Comparison of ENCODE assay signal across 13 cellular contexts in genomic region chr9:99894826-99895225, GRCh38. TPM values are rescaled to one million over a fixed set of nuclear protein-coding genes. Genes with fewer than 3 reads are reported as not detected.
DNase-seq lines count a peak whose midpoint lies in the region; ATAC-seq, FAIRE-seq and TF ChIP-seq lines count a peak whose summit lies in the region.
"Had no signal": no experiment of that assay in that cellular context is flagged by ENCODE, and none has a peak within 500 bp of the region (broad histone marks: within the 10 kb centered on the region; RNA-seq: fewer than 3 reads in every experiment).

No MANE protein-coding gene starts in this region.

- no peak overlapping the region for H2BK15ac ChIP-seq in H1 (ENCODE audit: low read length)

- TF ChIP-seq CTCF in H1 (IDR thresholded peaks at IDR 0.05; ENCODE audit: control extremely low read depth in 1 of 3, insufficient read depth in 1 of 3, low read depth in 1 of 3, low read length in 3 of 3) (no peak), right lobe of liver (IDR thresholded peaks at IDR 0.05) (no peak)
- no peak for TF ChIP-seq CTCF in CD4-positive, alpha-beta T cell (IDR thresholded peaks at IDR 0.05)

- no peak overlapping the region for H3K14ac ChIP-seq in H1 (ENCODE audit: insufficient read length)

- TF ChIP-seq RAD21 in H1 (IDR thresholded peaks at IDR 0.05 in 1 of 2, conservative IDR thresholded peaks at IDR 0.05 in 1 of 2; ENCODE audit: low read depth in 2 of 2, low read length in 2 of 2) = no peak

- peaks cover 12% of the 10 kb centered on the region for H3K27me3 Mint-ChIP-seq in CD4-positive, alpha-beta T cell

- peak overlapping the region; percentile 45; the same call in 1 of the 2 replicates for H4K8ac ChIP-seq in H1 (ENCODE audit: extremely low read depth, insufficient read depth, low read length)

- H3K27ac ChIP-seq in H1 (ENCODE audit: low read depth, low read length) (no peak overlapping the region), right lobe of liver (no peak overlapping the region)
- H3K27ac ChIP-seq in CD4-positive, alpha-beta T cell (ENCODE audit: low read depth, low read length) = no peak overlapping the region
- H3K27ac ChIP-seq: A549, BLaER1, HL-60 had no signal

- no peak overlapping the region for H2BK5ac ChIP-seq in H1 (ENCODE audit: low read depth, low read length)

- H2BK20ac ChIP-seq in H1 (ENCODE audit: low read length) = no peak overlapping the region

- no peak overlapping the region for H3K9ac ChIP-seq in H1 (replicated peaks in 1 of 4; ENCODE audit: extremely low read depth in 1 of 4, low read depth in 3 of 4, low read length in 3 of 4)
- H3K9ac ChIP-seq: BLaER1 had no signal

- no peak for TF ChIP-seq EP300 in H1 (IDR thresholded peaks at IDR 0.05; ENCODE audit: borderline replicate concordance in 1 of 2, low read depth in 2 of 2, low read length in 2 of 2)

- H3K4me1 ChIP-seq in H1 (replicated peaks in 1 of 4; ENCODE audit: control insufficient read depth in 3 of 4, insufficient read depth in 4 of 4, low read length in 3 of 4) (no peaks in the 10 kb centered on the region), right lobe of liver (no peaks in the 10 kb centered on the region)
- H3K4me1 ChIP-seq: A549, BLaER1 had no signal

- POLR2A ChIA-PET in H1 (lab: Charles Lee; ENCODE audit: partially characterized antibody) = interaction anchor here (1.4 kb wide), 1 partner anchor 13 kb away, joined by 3 read pairs; no protein-coding TSS in a partner anchor
- POLR2A ChIA-PET in CD4-positive, alpha-beta T cell (lab: Charles Lee) = no interaction called here

- 64% methylated on average over 2 of the region's 2 CpGs; no CpG with 5 or more reads in 1 of the 2 experiments for WGBS in H1 (ENCODE audit: extremely low coverage in 1 of 2, insufficient coverage in 1 of 2, insufficient read length in 1 of 2, insufficient replicate concordance in 2 of 2, low coverage in 1 of 2, low lambda C conversion rate in 2 of 2, missing lambda C conversion rate in 1 of 2), 2 experiments
- 38% methylated on average over 2 of the region's 2 CpGs for WGBS in right lobe of liver (ENCODE audit: insufficient coverage, low coverage, low lambda C conversion rate, missing lambda C conversion rate)

- no peaks in the 10 kb centered on the region; a peak in 2 of 7 replicates for H3K27me3 ChIP-seq in H1 (replicated peaks in 1 of 4; ENCODE audit: control insufficient read depth in 3 of 4, extremely low read depth in 1 of 4, insufficient read depth in 3 of 4, low read length in 3 of 4)
- no peaks in the 10 kb centered on the region for H3K27me3 ChIP-seq in right lobe of liver
- no peaks in the 10 kb centered on the region for H3K27me3 ChIP-seq in CD4-positive, alpha-beta T cell (ENCODE audit: control insufficient read depth, insufficient read depth, low read length)
- H3K27me3 ChIP-seq: BLaER1 had no signal

- H3K9me3 ChIP-seq in H1 (ENCODE audit: insufficient read depth in 2 of 2, low read depth in 1 of 2, low read length in 1 of 2) = no peaks in the 10 kb centered on the region
- no peaks in the 10 kb centered on the region for H3K9me3 ChIP-seq in right lobe of liver
- H3K9me3 ChIP-seq in CD4-positive, alpha-beta T cell (ENCODE audit: control insufficient read depth, low read length) = no peaks in the 10 kb centered on the region
- H3K9me3 ChIP-seq: A549, BLaER1 had no signal

- H3K23me2 ChIP-seq in H1 (ENCODE audit: low read depth, low read length) = no peaks in the 10 kb centered on the region

- CTCF ChIA-PET in H1 (lab: Charles Lee; ENCODE audit: partially characterized antibody) = interaction anchor here (1.0 to 1.3 kb wide), 3 partner anchors 10 to 53 kb away, joined by 3 to 4 read pairs (median 4); no protein-coding TSS in a partner anchor
- CTCF ChIA-PET in CD4-positive, alpha-beta T cell (lab: Charles Lee) = no interaction called here

- no peak overlapping the region for H2AK5ac ChIP-seq in H1 (ENCODE audit: low read depth, low read length)

- H3K27ac Mint-ChIP-seq in CD4-positive, alpha-beta T cell = no peak overlapping the region

- FAIRE-seq in H54 (lab: Jason Lieb, UNC) = peak; percentile 27
- no peak for FAIRE-seq in H1 (lab: Jason Lieb, UNC)
- FAIRE-seq: A549, GM12891, K562 had no signal

- H4K5ac ChIP-seq in H1 (ENCODE audit: insufficient read length, low read depth, low read length) = no peak overlapping the region

- H2AFZ ChIP-seq in H1 (ENCODE audit: low read length) = peak overlapping the region; percentile 90; the same call in 1 of the 2 replicates

- no peaks in the 10 kb centered on the region for H3K36me3 ChIP-seq in H1 (ENCODE audit: control insufficient read depth in 2 of 4, insufficient read depth in 4 of 4, low read length in 3 of 4)
- no peaks in the 10 kb centered on the region for H3K36me3 ChIP-seq in right lobe of liver
- H3K36me3 ChIP-seq: BLaER1 had no signal

- H3K79me2 ChIP-seq in H1 (ENCODE audit: control insufficient read depth in 1 of 2, insufficient read depth in 2 of 2, low read length in 2 of 2) = no peaks in the 10 kb centered on the region

- no peak overlapping the region for H2BK120ac ChIP-seq in H1 (replicated peaks; ENCODE audit: low read depth, low read length)

- H3K18ac ChIP-seq in H1 (ENCODE audit: extremely low read depth, low read length) = no peak overlapping the region

- no peaks in the 10 kb centered on the region for H3K9me3 Mint-ChIP-seq in CD4-positive, alpha-beta T cell

- no peak for DNase-seq in H54 (ENCODE audit: insufficient read length, low spot score)
- DNase-seq in H1 (ENCODE audit: low read depth in 1 of 2, low spot score in 2 of 2) = no peak
- peak; percentile 64 for DNase-seq in islet precursor cell
- DNase-seq in right lobe of liver = no peak
- DNase-seq in Ammon's horn (ENCODE audit: low spot score) = no peak
- no peak for DNase-seq in CD4-positive, alpha-beta T cell
- DNase-seq: GOT3 had no signal

- no peak overlapping the region for H3K56ac ChIP-seq in H1 (replicated peaks; ENCODE audit: insufficient read length, low read depth, low read length)

- no peaks in the 10 kb centered on the region for H3K79me1 ChIP-seq in H1 (ENCODE audit: low read depth, low read length)

- no peaks in the 10 kb centered on the region for H4K20me1 ChIP-seq in H1 (replicated peaks in 1 of 2; ENCODE audit: control insufficient read depth in 1 of 2, insufficient read depth in 2 of 2, low read length in 2 of 2)
- H4K20me1 ChIP-seq: BLaER1 had no signal

- no peak overlapping the region for H3K23ac ChIP-seq in H1 (ENCODE audit: insufficient read length)

- no peak overlapping the region for H3K4ac ChIP-seq in H1 (replicated peaks; ENCODE audit: insufficient read length, low read depth, low read length)

- no peak overlapping the region for H4K91ac ChIP-seq in H1 (replicated peaks; ENCODE audit: insufficient read length, low read length)

- TF ChIP-seq POLR2A in H54 (IDR thresholded peaks at IDR 0.05; ENCODE audit: low read depth, low read length) = no peak
- no peak for TF ChIP-seq POLR2A in H1 (IDR thresholded peaks at IDR 0.05; ENCODE audit: control extremely low read depth in 1 of 2, low read depth in 2 of 2, low read length in 2 of 2)
- no peak for TF ChIP-seq POLR2A in right lobe of liver (IDR thresholded peaks at IDR 0.05)

- H3K4me3 ChIP-seq in H1 (ENCODE audit: extremely low read depth in 1 of 4, insufficient read depth in 2 of 4, low read depth in 3 of 4, low read length in 4 of 4) (no peak overlapping the region), right lobe of liver (no peak overlapping the region)
- H3K4me3 ChIP-seq: A549, BLaER1, K562 had no signal

- intact Hi-C loops in right lobe of liver (cut with DNase I) = no loop called here
- intact Hi-C loops in CD4-positive, alpha-beta T cell (cut with DNase I, micrococcal nuclease) = no loop called here

- no peak overlapping the region for H2BK12ac ChIP-seq in H1 (ENCODE audit: low read depth, low read length)

- no peak overlapping the region for H3K4me3 Mint-ChIP-seq in CD4-positive, alpha-beta T cell

- no peaks in the 10 kb centered on the region for H3K36me3 Mint-ChIP-seq in CD4-positive, alpha-beta T cell (ENCODE audit: low read depth)

- ATAC-seq in right lobe of liver = no peak
- ATAC-seq in CD4-positive, alpha-beta T cell (ENCODE audit: poor library complexity) = no peak
- ATAC-seq: A549, HCT116, K562 had no signal

- H3K4me2 ChIP-seq in H1 (ENCODE audit: insufficient read depth in 1 of 2, low read depth in 2 of 2, low read length in 2 of 2) = no peak overlapping the region; a peak in 1 of 4 replicates
- H3K4me2 ChIP-seq: A549, BLaER1 had no signal

- H3K4me1 Mint-ChIP-seq in CD4-positive, alpha-beta T cell (ENCODE audit: low read depth) = no peaks in the 10 kb centered on the region

TF ChIP-seq in H1, 55 proteins besides CTCF, POLR2A, EP300 and RAD21:
- TF ChIP-seq SIX5 (IDR thresholded peaks at IDR 0.05; ENCODE audit: low read depth, low read length) (no peak), RNF2 (IDR thresholded peaks at IDR 0.05; ENCODE audit: borderline replicate concordance, low read depth, low read length, missing control alignments, poor library complexity, severe bottlenecking) (no peak), GTF2F1 (IDR thresholded peaks at IDR 0.05; ENCODE audit: borderline replicate concordance, low read depth, low read length) (no peak), GABPA (IDR thresholded peaks at IDR 0.05; ENCODE audit: borderline replicate concordance, insufficient read depth, low read length) (no peak), KDM5A (IDR thresholded peaks at IDR 0.05; ENCODE audit: low read length) (no peak), MAX (IDR thresholded peaks at IDR 0.05) (no peak), JUND (IDR thresholded peaks at IDR 0.05; ENCODE audit: low read length) (no peak)

RNA-seq across cellular contexts. Expression of gene STX17, which starts 11.6 kb away (rescaled TPM):
- 16.3 TPM in 2 replicates for total RNA-seq in H1 (2021; fragmentation: NEBNext Ultra II Directional; extraction: Animal tissue kit (Norgen Biotek cat#: 25700))
- polyA plus RNA-seq in H1 (2011; rRNA removed) = 4.3 and 4.5 TPM in 2 replicates
- 5.9 TPM for polyA plus RNA-seq in H1 (2011; cell fraction: cytosol; rRNA removed)
- 4.8 TPM for polyA plus RNA-seq in H1 (2011; cell fraction: nucleus; rRNA removed)
- 5.4 to 8.7 TPM (median 7.6 TPM) in 4 replicates for polyA plus RNA-seq in H1 (2012, experiment 1 of 2)
- 0.62 TPM for polyA plus RNA-seq in H1 (2012, experiment 2 of 2)
- 10.5 TPM for polyA plus RNA-seq in H1 (2013, experiment 1 of 2)
- polyA plus RNA-seq in H1 (2013, experiment 2 of 2) = 10.1 TPM
- 11.2 and 11.3 TPM in 2 replicates for polyA minus RNA-seq in H1 (2011; rRNA and poly(A)+ RNA removed)
- polyA minus RNA-seq in H1 (2011; cell fraction: cytosol; rRNA and poly(A)+ RNA removed) = 8.7 TPM
- polyA minus RNA-seq in H1 (2011; cell fraction: nucleus; rRNA and poly(A)+ RNA removed) = 17.1 TPM
- total RNA-seq in right lobe of liver = 10 to 100 TPM; 19.9 to 28.2 (median 23.2) TPM
- total RNA-seq in CD4-positive, alpha-beta T cell = 10 to 100 TPM; 29.3 to 31.3 TPM
